8 cellular contexts compared by ENCODE assay signal in the genomic region with DNA sequence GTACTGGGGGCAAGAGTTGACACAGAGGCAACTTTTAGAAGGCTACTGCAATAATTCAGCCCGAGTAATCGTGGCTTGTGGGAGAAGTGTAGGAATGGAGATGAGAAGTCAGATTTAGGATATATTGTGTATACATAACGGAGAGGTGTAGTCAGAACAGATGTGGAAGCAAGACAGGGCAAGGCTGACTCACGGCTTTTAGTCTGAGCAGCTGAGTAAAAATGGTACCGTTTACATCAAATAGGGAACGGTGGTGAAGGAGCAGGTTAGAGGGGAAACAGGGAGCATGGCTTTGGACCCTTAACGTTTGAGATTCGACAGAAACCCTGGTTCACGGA. TPM values are rescaled to one million over a fixed set of nuclear protein-coding genes. Genes with fewer than 3 reads are reported as not detected.
DNase-seq lines count a peak whose midpoint lies in the region; ATAC-seq and TF ChIP-seq lines count a peak whose summit lies in the region.

No MANE protein-coding gene starts in this region.

- peak overlapping the region; percentile 98 for H3K9ac ChIP-seq in SK-N-MC (ENCODE audit: insufficient read length)

- H3K27ac Mint-ChIP-seq in nephron: peak overlapping the region; percentile 98 to 100 (median 99)

- H3K9me3 ChIP-seq in SK-N-MC (ENCODE audit: low read depth, low read length) (no peaks in the 10 kb centered on the region), ectodermal cell (ENCODE audit: control insufficient read depth, low read length) (no peaks in the 10 kb centered on the region), upper lobe of left lung (no peaks in the 10 kb centered on the region)

- peak overlapping the region; percentile 86 for H3K4me3 ChIP-seq in SK-N-MC
- peak overlapping the region; percentile 96 for H3K4me3 ChIP-seq in ectodermal cell (ENCODE audit: insufficient read depth, low read depth, low read length)
- peak overlapping the region; percentile 58 to 97 (median 66) for H3K4me3 ChIP-seq in upper lobe of left lung

- H3K27me3 ChIP-seq in ectodermal cell (ENCODE audit: control insufficient read depth, insufficient read depth, low read length, poor library complexity, severe bottlenecking): no peaks in the 10 kb centered on the region
- H3K27me3 ChIP-seq in upper lobe of left lung: no peaks in the 10 kb centered on the region

- ATAC-seq in HG02870 (IDR thresholded peaks at IDR 0.05; ENCODE audit: unreplicated experiment) (peak; percentile 27), upper lobe of left lung (ENCODE audit: low FRiP score in 2 of 2) (peak in 1 of 2 donors; percentile 24), HG03469 (IDR thresholded peaks at IDR 0.05; ENCODE audit: unreplicated experiment) (no peak)

- TF ChIP-seq EP300 in upper lobe of left lung (IDR thresholded peaks at IDR 0.05): no peak

- peaks cover 9% of the 10 kb centered on the region for H3K36me3 Mint-ChIP-seq in nephron (ENCODE audit: low read depth)

- H3K27ac ChIP-seq in SK-N-MC (peak overlapping the region; percentile 94), ectodermal cell (ENCODE audit: insufficient read depth, low read depth, low read length, poor library complexity, severe bottlenecking) (peak overlapping the region; percentile 97), upper lobe of left lung (peak overlapping the region; percentile 98 to 100 (median 99))

- peaks cover 32% of the 10 kb centered on the region for H3K4me1 Mint-ChIP-seq in nephron

- DNase-seq in activated T-cell treated with anti-CD3 and anti-CD28 coated beads for 24 hours (ENCODE audit: low read depth) (peak; percentile 58), SK-N-MC (ENCODE audit: low read depth, low spot score) (no peak), upper lobe of left lung (no peak)
- no peak for DNase-seq in activated T-cell treated with anti-CD3 and anti-CD28 coated beads, Interleukin-2, amount 50 U/mL, for 1 hour

- H3K9me3 Mint-ChIP-seq in nephron: no peaks in the 10 kb centered on the region

- H3K4me3 Mint-ChIP-seq in nephron: peak overlapping the region; percentile 89 to 97 (median 89)

- TF ChIP-seq POLR2A in upper lobe of left lung (IDR thresholded peaks at IDR 0.05): no peak

- WGBS in ectodermal cell, 2 experiments: 65 to 70% methylated on average over 9 of the region's 9 CpGs
- 31 to 38% methylated on average over 9 of the region's 9 CpGs for WGBS in upper lobe of left lung, 2 donors

- peaks cover 20% of the 10 kb centered on the region for H3K36me3 ChIP-seq in SK-N-MC (ENCODE audit: insufficient read depth, low read length)
- H3K36me3 ChIP-seq in ectodermal cell (ENCODE audit: control insufficient read depth, insufficient read depth, low read length): no peaks in the 10 kb centered on the region
- H3K36me3 ChIP-seq in upper lobe of left lung: no peaks in the 10 kb centered on the region

- no peaks in the 10 kb centered on the region for H3K4me1 ChIP-seq in ectodermal cell (ENCODE audit: control insufficient read depth, insufficient read depth, low read length)
- peaks cover 35 to 43% (median 39%) of the 10 kb centered on the region in 4 donors for H3K4me1 ChIP-seq in upper lobe of left lung

- no peaks in the 10 kb centered on the region for H3K27me3 Mint-ChIP-seq in nephron (ENCODE audit: low read depth)

- TF ChIP-seq CTCF in nephron (IDR thresholded peaks at IDR 0.05; ENCODE audit: unreplicated experiment in 3 of 3) (no peak), upper lobe of left lung (IDR thresholded peaks at IDR 0.05) (no peak)

RNA-seq across cellular contexts. Expression of a gene that starts 0.8 kb away (rescaled TPM):
- polyA plus RNA-seq in ectodermal cell (2013, experiment 1 of 4): 176 TPM
- polyA plus RNA-seq in ectodermal cell (2013, experiment 2 of 4): 178 TPM
- 146 TPM for polyA plus RNA-seq in ectodermal cell (2013, experiment 3 of 4)
- polyA plus RNA-seq in ectodermal cell (2013, experiment 4 of 4): 181 TPM
- total RNA-seq in upper lobe of left lung: 100 to 1,000 TPM in 2 of 6 donors, 10 to 100 TPM in 4; 85.2 to 212 (median 96.3) TPM
